Comparison of ENCODE assay signal across 1 cellular context in genomic region chr5:149002761-149003689, GRCh38.
TF ChIP-seq lines count a peak whose summit lies in the region.

No MANE protein-coding gene starts in this region.

TF ChIP-seq in GM12878, 131 proteins besides CTCF, POLR2A, EP300 and RAD21 (continued from another document):
- TF ChIP-seq CUX1 (IDR thresholded peaks at IDR 0.05; ENCODE audit: insufficient replicate concordance, low read depth, low read length) (no peak), HDAC6 (IDR thresholded peaks at IDR 0.05; ENCODE audit: unreplicated experiment) (no peak), TAF1 (IDR thresholded peaks at IDR 0.05; ENCODE audit: borderline replicate concordance, low read depth, low read length) (no peak), BMI1 (IDR thresholded peaks at IDR 0.05; ENCODE audit: borderline replicate concordance) (no peak), FOXK2 (IDR thresholded peaks at IDR 0.05) (no peak)
TF ChIP-seq in GM12878: peak in this region for 0.
